In the genomic region with DNA sequence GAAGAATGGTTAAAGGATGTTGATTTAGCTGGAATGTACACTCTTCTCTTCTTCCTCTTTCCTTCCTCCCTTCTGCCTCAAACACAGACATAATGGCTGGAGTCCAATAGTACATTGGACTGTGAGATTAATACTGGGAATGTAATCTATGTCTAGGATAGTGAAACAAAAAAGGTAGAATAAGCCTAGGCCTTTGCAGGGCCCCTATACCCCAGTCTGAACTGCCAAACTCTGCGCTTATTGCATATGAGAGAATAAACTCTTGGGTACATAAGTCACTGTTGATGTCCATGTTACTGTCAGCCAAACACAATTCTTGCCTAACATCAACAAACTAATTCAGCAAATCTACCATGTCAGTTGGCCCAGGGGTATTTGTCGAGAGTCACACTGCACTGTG, we compare ENCODE assay signal across 25 cellular contexts. TPM values are rescaled to one million over a fixed set of nuclear protein-coding genes. Genes with fewer than 3 reads are reported as not detected.
"Had no signal": no experiment of that assay in that cellular context is flagged by ENCODE, and none has a peak within 500 bp of the region (broad histone marks: within the 10 kb centered on the region; RNA-seq: fewer than 3 reads in every experiment).

No MANE protein-coding gene starts in this region.

- DNase-seq: colonic mucosa; cortex of kidney; effector CD4-positive, alpha-beta T cell; effector memory CD4-positive, alpha-beta T cell; erythroblast; esophagus squamous epithelium; foreskin fibroblast; foreskin melanocyte; heart left ventricle; hypothalamus; immature natural killer cell; islet precursor cell; kidney; kidney glomerular epithelial cell; left colon; left lung; left ventricle myocardium superior; lower lobe of right lung; mesenchymal stem cell; mucosa of descending colon; naive B cell had no signal

- H3K4me1 ChIP-seq: colonic mucosa, esophagus squamous epithelium, gastroesophageal sphincter, left lung, lower lobe of right lung had no signal

- FAIRE-seq: kidney had no signal

- H3K4me3 ChIP-seq: colonic mucosa, esophagus squamous epithelium, gastroesophageal sphincter, heart left ventricle, hepatocyte, left lung, lower lobe of right lung, mucosa of descending colon had no signal

- H3K27me3 ChIP-seq: colonic mucosa, esophagus squamous epithelium, gastroesophageal sphincter, heart left ventricle, hepatocyte, left lung had no signal

- ATAC-seq: esophagus mucosa, gastroesophageal sphincter, heart left ventricle, left colon, left lung, left ventricle myocardium superior, lower lobe of right lung, mucosa of descending colon had no signal

- H3K27ac ChIP-seq: colonic mucosa, epithelial cell of prostate, esophagus squamous epithelium, gastroesophageal sphincter, heart left ventricle, hepatocyte, left lung, lower lobe of right lung had no signal

- H3K9me3 ChIP-seq: colonic mucosa, esophagus squamous epithelium, gastroesophageal sphincter, heart left ventricle, left lung, lower lobe of right lung, mucosa of descending colon had no signal

- H3K36me3 ChIP-seq: colonic mucosa, esophagus squamous epithelium, gastroesophageal sphincter, heart left ventricle, left lung, lower lobe of right lung had no signal

RNA-seq across cellular contexts. Expression of a gene that starts 29.7 kb away (rescaled TPM):
- polyA plus RNA-seq: immature natural killer cell had no signal
